In genomic region chr4:94504545-94504944, GRCh38 we compare ENCODE assay signal across 20 cellular contexts. TPM values are rescaled to one million over a fixed set of nuclear protein-coding genes. Genes with fewer than 3 reads are reported as not detected.
DNase-seq lines count a peak whose midpoint lies in the region; ATAC-seq and TF ChIP-seq lines count a peak whose summit lies in the region.
"Had no signal": no experiment of that assay in that cellular context is flagged by ENCODE, and none has a peak within 500 bp of the region (broad histone marks: within the 10 kb centered on the region; RNA-seq: fewer than 3 reads in every experiment).

No MANE protein-coding gene starts in this region.

- intact Hi-C loops in sciatic nerve (cut with DNase I): no loop called here

- CTCF ChIA-PET in BJ (lab: Yijun Ruan, JAX): no interaction called here

- no peaks in the 10 kb centered on the region for H3K27me3 ChIP-seq in BJ (ENCODE audit: control insufficient read depth, insufficient read depth, low read length)
- H3K27me3 ChIP-seq: brain microvascular endothelial cell, right atrium auricular region had no signal

- DNase-seq in BJ (ENCODE audit: low read depth) (peak; percentile 84), choroid plexus epithelial cell (ENCODE audit: low read depth) (peak; percentile 84), sciatic nerve (ENCODE audit: low spot score) (no peak), NCI-H2227 treated with DMSO at 0.1 percent for 48 hours (lab: John Stamatoyannopoulos, UW) (no peak), NOMO-1 (lab: John Stamatoyannopoulos, UW; ENCODE audit: unreplicated experiment in 2 of 2) (no peak)
- DNase-seq: activated CD4-positive, alpha-beta T cell treated with anti-CD3 and anti-CD28 coated beads for 48 hours; activated CD8-positive, alpha-beta memory T cell treated with anti-CD3 and anti-CD28 coated beads, Interleukin-2, amount 50 U/mL, for 4 hours; AML-193; brain microvascular endothelial cell; effector CD8-positive, alpha-beta T cell; NCI-H1694 treated with DMSO at 0.1 percent for 48 hours; NCI-H446 treated with DMSO at 0.1 percent for 48 hours; stimulated activated CD4-positive, alpha-beta T cell treated with anti-CD3 and anti-CD28 coated beads, Interleukin-2, amount 100 ng/mL, for 24 hours; SW 1271 had no signal

- POLR2A ChIA-PET in BJ (lab: Charles Lee): no interaction called here

- TF ChIP-seq CTCF in BJ (IDR thresholded peaks at IDR 0.05; ENCODE audit: insufficient read depth, low read depth, low read length) (no peak), choroid plexus epithelial cell (conservative IDR thresholded peaks at IDR 0.05; ENCODE audit: low read depth, low read length) (no peak)

- no peaks in the 10 kb centered on the region for H3K36me3 ChIP-seq in BJ (ENCODE audit: control insufficient read depth, insufficient read depth, low read length)
- H3K36me3 ChIP-seq: HAP-1 had no signal

- ATAC-seq in HG02852 (IDR thresholded peaks at IDR 0.05; ENCODE audit: unreplicated experiment) (peak; percentile 55), sciatic nerve (peak; percentile 38), HG03378 (IDR thresholded peaks at IDR 0.05; ENCODE audit: unreplicated experiment) (no peak), GM21423 (IDR thresholded peaks at IDR 0.05; ENCODE audit: unreplicated experiment) (no peak)
- ATAC-seq: HepG2 had no signal

- H3K4me3 ChIP-seq in BJ (ENCODE audit: low read depth, low read length): no peak overlapping the region
- no peak overlapping the region for H3K4me3 ChIP-seq in choroid plexus epithelial cell (ENCODE audit: low read depth, low read length)
- H3K4me3 ChIP-seq: HAP-1, right atrium auricular region had no signal

RNA-seq across cellular contexts. Expression of gene PDLIM5, which starts 52.8 kb away (rescaled TPM):
- 207 and 353 TPM in 2 replicates for polyA plus RNA-seq in BJ (2011; rRNA removed)
- 263 and 278 TPM in 2 replicates for polyA minus RNA-seq in BJ (2011; rRNA and poly(A)+ RNA removed)
- total RNA-seq in sciatic nerve: 211 TPM

Comparison
In these comparisons a context has a peak if more than half of its experiments do, and no peak if none do; other contexts are left out.
1. DNase-seq: peak in BJ (single experiment) and choroid plexus epithelial cell (single experiment); none in sciatic nerve (single experiment), NCI-H2227 treated with DMSO at 0.1 percent for 48 hours (single experiment) and NOMO-1 (0 of 2).
2. ATAC-seq: peak in HG02852 (single experiment) and sciatic nerve (single experiment); none in HG03378 (single experiment) and GM21423 (single experiment).